In the genomic region with DNA sequence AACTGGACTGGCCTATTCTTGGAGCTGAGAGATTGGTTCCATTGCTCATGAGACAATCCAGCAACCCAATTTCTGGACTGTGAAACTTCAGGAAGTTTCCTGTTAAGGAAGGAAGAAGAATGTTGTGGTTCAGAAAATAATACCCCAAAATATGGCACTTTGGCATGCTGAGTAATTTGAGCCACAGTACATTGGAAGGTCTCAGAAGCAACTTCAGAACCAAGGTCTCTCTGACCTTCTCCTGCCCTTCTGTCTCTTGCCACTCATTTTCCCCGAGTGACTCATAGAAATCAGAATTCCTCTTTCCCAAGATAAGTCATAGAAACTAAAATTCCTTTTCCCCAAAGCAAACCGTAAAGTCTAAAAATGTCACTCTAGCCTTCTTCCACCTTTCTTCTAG, we compare ENCODE assay signal across 20 cellular contexts.
"Had no signal": no experiment of that assay in that cellular context is flagged by ENCODE, and none has a peak within 500 bp of the region (broad histone marks: within the 10 kb centered on the region; RNA-seq: fewer than 3 reads in every experiment).

No MANE protein-coding gene starts in this region.

- DNase-seq: KBM-7, MV-4-11, NCI-H1048, NCI-H1105, NCI-H1417, NCI-H1436 treated with DMSO at 0.1 percent for 48 hours, NCI-H1694, NCI-H187 treated with DMSO at 0.1 percent for 48 hours, NCI-H2029 treated with DMSO at 0.1 percent for 48 hours, NCI-H2227 treated with DMSO at 0.1 percent for 48 hours, NCI-H510A, NCI-H524 treated with DMSO at 0.1 percent for 48 hours, NCI-H69, NCI-H774, Right ventricle myocardium superior, RPMI8226, SIG-M5 had no signal

- H3K4me1 ChIP-seq: SJSA1 had no signal

- H3K4me3 ChIP-seq: SJSA1, SK-N-MC had no signal

- H3K27ac ChIP-seq: HL-60, SJSA1, SK-N-MC had no signal

- H3K27me3 ChIP-seq: SJSA1 had no signal

- H3K9me3 ChIP-seq: SJSA1 had no signal

- H3K36me3 ChIP-seq: SJSA1 had no signal
